Comparison of ENCODE assay signal across 16 cellular contexts in genomic region chr4:121829511-121829910, GRCh38. TPM values are rescaled to one million over a fixed set of nuclear protein-coding genes. Genes with fewer than 3 reads are reported as not detected.
A peak's percentile ranks its signal among the peaks of the same experiment; 100 is the strongest.
DNase-seq lines count a peak whose midpoint lies in the region; ATAC-seq and TF ChIP-seq lines count a peak whose summit lies in the region.
"Had no signal": no experiment of that assay in that cellular context is flagged by ENCODE, and none has a peak within 500 bp of the region (broad histone marks: within the 10 kb centered on the region; RNA-seq: fewer than 3 reads in every experiment).

No MANE protein-coding gene starts in this region.

- no peaks in the 10 kb centered on the region for H3K9me3 Mint-ChIP-seq in HFFc6
- no peaks in the 10 kb centered on the region for H3K9me3 Mint-ChIP-seq in nephron progenitor cell
- H3K9me3 Mint-ChIP-seq in activated T-helper 17 cell treated with anti-CD3 and anti-CD28 coated beads, Interleukin-2, amount 50 U/mL, for 72 hours, result no peaks in the 10 kb centered on the region
- H3K9me3 Mint-ChIP-seq: CD4-positive, alpha-beta T cell had no signal

- H3K27ac Mint-ChIP-seq in HFFc6 (no peak overlapping the region), nephron progenitor cell (no peak overlapping the region)
- no peak overlapping the region for H3K27ac Mint-ChIP-seq in activated T-helper 17 cell treated with anti-CD3 and anti-CD28 coated beads, Interleukin-2, amount 50 U/mL, for 72 hours
- H3K27ac Mint-ChIP-seq: B cell; CD4-positive, alpha-beta T cell had no signal

- H3K36me3 Mint-ChIP-seq in HFFc6 (ENCODE audit: low read depth) (peaks cover 13% of the 10 kb centered on the region), nephron progenitor cell (ENCODE audit: low read depth) (peaks cover 16% of the 10 kb centered on the region)
- H3K36me3 Mint-ChIP-seq in activated T-helper 17 cell treated with anti-CD3 and anti-CD28 coated beads, Interleukin-2, amount 50 U/mL, for 72 hours (ENCODE audit: low read depth), result peaks cover 18% of the 10 kb centered on the region

- no peak overlapping the region for H3K4me3 ChIP-seq in foreskin fibroblast (ENCODE audit: low read depth in 1 of 2, low read length in 2 of 2)
- H3K4me3 ChIP-seq: HAP-1 had no signal

- no peak overlapping the region for H3K4me3 Mint-ChIP-seq in HFFc6
- H3K4me3 Mint-ChIP-seq in nephron progenitor cell, result no peak overlapping the region
- H3K4me3 Mint-ChIP-seq in activated T-helper 17 cell treated with anti-CD3 and anti-CD28 coated beads, Interleukin-2, amount 50 U/mL, for 72 hours, result no peak overlapping the region
- H3K4me3 Mint-ChIP-seq: B cell; CD4-positive, alpha-beta T cell had no signal

- peak; percentile 51 for DNase-seq in EH (ENCODE audit: low read depth)
- peak; percentile 24 for DNase-seq in HFFc6
- DNase-seq in foreskin fibroblast, result peak; percentile 45 to 64
- peak; percentile 17 for DNase-seq in non-pigmented ciliary epithelial cell (ENCODE audit: low read depth)
- no peak for DNase-seq in nephron progenitor cell
- DNase-seq in sciatic nerve (ENCODE audit: low spot score), result no peak
- DNase-seq: ACHN; C1 segment of cervical spinal cord; Calu3; CD4-positive, alpha-beta T cell; DMS 273 treated with DMSO at 0.1 percent for 48 hours; GDM1 had no signal

- TF ChIP-seq CTCF in HFFc6 (IDR thresholded peaks at IDR 0.05) (no peak), foreskin fibroblast (IDR thresholded peaks at IDR 0.05; ENCODE audit: low read depth, low read length) (no peak), nephron progenitor cell (IDR thresholded peaks at IDR 0.05) (no peak)

- H3K4me1 Mint-ChIP-seq in HFFc6 (ENCODE audit: low read depth) (peaks cover 17% of the 10 kb centered on the region), nephron progenitor cell (peaks cover 7% of the 10 kb centered on the region)
- no peaks in the 10 kb centered on the region for H3K4me1 Mint-ChIP-seq in activated T-helper 17 cell treated with anti-CD3 and anti-CD28 coated beads, Interleukin-2, amount 50 U/mL, for 72 hours
- H3K4me1 Mint-ChIP-seq: B cell had no signal

- intact Hi-C loops in sciatic nerve (cut with DNase I), result no loop called here

- ATAC-seq in HG03378 (IDR thresholded peaks at IDR 0.05; ENCODE audit: unreplicated experiment) (no peak), sciatic nerve (no peak)
- no peak for ATAC-seq in activated T-helper 17 cell treated with anti-CD3 and anti-CD28 coated beads, Interleukin-2, amount 50 U/mL, for 72 hours (replicated peaks)

- H3K27me3 Mint-ChIP-seq in HFFc6 (ENCODE audit: insufficient read depth), result peaks cover 2% of the 10 kb centered on the region; the same call in 1 of the 2 replicates
- no peaks in the 10 kb centered on the region for H3K27me3 Mint-ChIP-seq in nephron progenitor cell (ENCODE audit: low read depth, poor library complexity)
- H3K27me3 Mint-ChIP-seq in activated T-helper 17 cell treated with anti-CD3 and anti-CD28 coated beads, Interleukin-2, amount 50 U/mL, for 72 hours, result no peaks in the 10 kb centered on the region
- H3K27me3 Mint-ChIP-seq: B cell; CD4-positive, alpha-beta T cell had no signal

RNA-seq across cellular contexts. Expression of gene CCNA2, which starts 5.8 kb away (rescaled TPM):
- 10 to 100 TPM; 30.0 to 77.0 (median 68.9) TPM for total RNA-seq in HFFc6 (2021; fragmentation: NEBNext Ultra II Directional; extraction: Animal tissue kit (Norgen Biotek cat#: 25700))
- 10 to 100 TPM; 59.5 to 86.2 TPM for total RNA-seq in activated T-helper 17 cell treated with anti-CD3 and anti-CD28 coated beads, Interleukin-2, amount 50 U/mL, for 72 hours
- total RNA-seq in sciatic nerve, result 3.2 TPM

RNA-seq across cellular contexts. Expression of gene EXOSC9, which starts 28.4 kb away (rescaled TPM):
- 10 to 100 TPM; 30.5 to 57.2 (median 49.4) TPM for total RNA-seq in HFFc6 (2021; fragmentation: NEBNext Ultra II Directional; extraction: Animal tissue kit (Norgen Biotek cat#: 25700))
- 10 to 100 TPM; 52.1 to 65.9 TPM for total RNA-seq in activated T-helper 17 cell treated with anti-CD3 and anti-CD28 coated beads, Interleukin-2, amount 50 U/mL, for 72 hours
- total RNA-seq in sciatic nerve, result 24.1 TPM

RNA-seq across cellular contexts. Expression of gene BBS7, which starts 40.8 kb away (rescaled TPM):
- 10 to 100 TPM; 20.3 to 30.0 (median 24.0) TPM for total RNA-seq in HFFc6 (2021; fragmentation: NEBNext Ultra II Directional; extraction: Animal tissue kit (Norgen Biotek cat#: 25700))
- total RNA-seq in activated T-helper 17 cell treated with anti-CD3 and anti-CD28 coated beads, Interleukin-2, amount 50 U/mL, for 72 hours, result 10 to 100 TPM; 12.1 to 17.8 TPM
- total RNA-seq in sciatic nerve, result 24.1 TPM

Comparison
In these comparisons a context has a peak if more than half of its experiments do, and no peak if none do; other contexts are left out.
1. DNase-seq: peak in EH (single experiment), HFFc6 (single experiment), foreskin fibroblast (2 of 2) and non-pigmented ciliary epithelial cell (single experiment); none in nephron progenitor cell (single experiment) and sciatic nerve (single experiment).